Comparison of ENCODE assay signal across 2 cellular contexts in the genomic region with DNA sequence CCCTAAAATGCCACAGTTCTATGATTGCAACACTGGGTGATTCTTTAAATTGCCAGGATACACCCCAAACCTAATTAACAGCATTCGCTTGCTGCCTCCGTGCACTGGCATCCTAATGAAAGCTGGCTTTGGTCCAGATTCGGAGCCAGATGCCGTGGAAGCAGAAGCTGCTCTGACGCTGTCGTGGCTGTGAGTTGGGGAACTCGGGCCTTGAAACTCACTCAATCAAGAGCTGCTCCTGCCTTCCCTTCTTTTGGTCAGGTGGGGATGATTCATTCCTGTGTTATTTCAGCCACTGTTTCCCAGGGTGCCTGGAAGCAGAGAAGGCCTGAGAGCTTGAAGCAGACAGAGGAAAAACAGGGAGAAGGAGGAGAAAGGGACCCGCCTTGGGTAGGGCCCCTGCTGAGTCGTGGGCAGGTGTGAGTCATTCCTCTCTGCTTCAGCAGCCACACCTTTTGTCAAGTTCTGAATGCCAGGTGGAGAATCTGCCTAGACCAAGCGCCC.
TF ChIP-seq lines count a peak whose summit lies in the region.

No MANE protein-coding gene starts in this region.

TF ChIP-seq in A549, 52 proteins besides CTCF, POLR2A, EP300 and RAD21:
- TF ChIP-seq CBX8 (IDR thresholded peaks at IDR 0.05) (no peak), NPAS2 (CRISPR knock-in tag; IDR thresholded peaks at IDR 0.05; ENCODE audit: borderline replicate concordance) (no peak), BCL3 (IDR thresholded peaks at IDR 0.05) (no peak), KDM1A (IDR thresholded peaks at IDR 0.05; ENCODE audit: low read depth) (no peak), FOSL2 (IDR thresholded peaks at IDR 0.05) (no peak; the same call in 1 of the 2 replicates), FOSL2 (CRISPR knock-in tag; IDR thresholded peaks at IDR 0.05) (peak; percentile 67), CBX2 (IDR thresholded peaks at IDR 0.05; ENCODE audit: borderline replicate concordance, low read depth) (no peak), JUNB (IDR thresholded peaks at IDR 0.05) (peak; percentile 34; the same call in 1 of the 2 replicates), FOSB (CRISPR knock-in tag; IDR thresholded peaks at IDR 0.05) (no peak), CHD2 (IDR thresholded peaks at IDR 0.05; ENCODE audit: low read length, partially characterized antibody) (no peak), RFX5 (IDR thresholded peaks at IDR 0.05) (no peak), POLR2AphosphoS2 (conservative IDR thresholded peaks at IDR 0.05; ENCODE audit: low read length) (no peak), MAX (IDR thresholded peaks at IDR 0.05) (peak; percentile 30; the same call in 1 of the 2 replicates), MAZ (IDR thresholded peaks at IDR 0.05; ENCODE audit: borderline replicate concordance, low read depth, low read length) (no peak), JUN (IDR thresholded peaks at IDR 0.05) (peak in 1 of 2 experiments; percentile 25; a peak in 1 of 5 replicates), BHLHE40 (IDR thresholded peaks at IDR 0.05; ENCODE audit: low read depth, low read length) (no peak), HOXA7 (CRISPR knock-in tag; IDR thresholded peaks at IDR 0.05) (no peak), RCOR1 (IDR thresholded peaks at IDR 0.05; ENCODE audit: low read depth, low read length) (no peak), HDAC2 (IDR thresholded peaks at IDR 0.05) (no peak), TFCP2L1 (CRISPR knock-in tag; IDR thresholded peaks at IDR 0.05) (no peak)
- TF ChIP-seq, protein P1, sequence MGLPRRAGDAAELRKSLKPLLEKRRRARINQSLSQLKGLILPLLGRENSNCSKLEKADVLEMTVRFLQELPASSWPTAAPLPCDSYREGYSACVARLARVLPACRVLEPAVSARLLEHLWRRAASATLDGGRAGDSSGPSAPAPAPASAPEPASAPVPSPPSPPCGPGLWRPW (IDR thresholded peaks at IDR 0.05) = no peak

TF ChIP-seq in endothelial cell of umbilical vein, 7 proteins besides CTCF, POLR2A, EP300 and RAD21:
- TF ChIP-seq FOS (IDR thresholded peaks at IDR 0.05; ENCODE audit: borderline replicate concordance, insufficient read depth, low read length) = no peak
- no peak for TF ChIP-seq MYC (IDR thresholded peaks at IDR 0.05; ENCODE audit: low read depth, low read length)
- no peak for TF ChIP-seq EZH2 (IDR thresholded peaks at IDR 0.05; ENCODE audit: borderline replicate concordance, low read depth, low read length, severe bottlenecking)
- no peak for TF ChIP-seq MAX (IDR thresholded peaks at IDR 0.05; ENCODE audit: insufficient read depth, insufficient read length)
- no peak for TF ChIP-seq GATA2 (IDR thresholded peaks at IDR 0.05; ENCODE audit: insufficient read depth, insufficient read length, low read depth, low read length)
- no peak for TF ChIP-seq JUN (IDR thresholded peaks at IDR 0.05; ENCODE audit: borderline replicate concordance, insufficient read depth, insufficient read length, low read depth)
- TF ChIP-seq POLR2AphosphoS5 (IDR thresholded peaks at IDR 0.05; ENCODE audit: insufficient read depth, low read depth, low read length) = no peak
